1 cellular context compared by ENCODE assay signal in the genomic region with DNA sequence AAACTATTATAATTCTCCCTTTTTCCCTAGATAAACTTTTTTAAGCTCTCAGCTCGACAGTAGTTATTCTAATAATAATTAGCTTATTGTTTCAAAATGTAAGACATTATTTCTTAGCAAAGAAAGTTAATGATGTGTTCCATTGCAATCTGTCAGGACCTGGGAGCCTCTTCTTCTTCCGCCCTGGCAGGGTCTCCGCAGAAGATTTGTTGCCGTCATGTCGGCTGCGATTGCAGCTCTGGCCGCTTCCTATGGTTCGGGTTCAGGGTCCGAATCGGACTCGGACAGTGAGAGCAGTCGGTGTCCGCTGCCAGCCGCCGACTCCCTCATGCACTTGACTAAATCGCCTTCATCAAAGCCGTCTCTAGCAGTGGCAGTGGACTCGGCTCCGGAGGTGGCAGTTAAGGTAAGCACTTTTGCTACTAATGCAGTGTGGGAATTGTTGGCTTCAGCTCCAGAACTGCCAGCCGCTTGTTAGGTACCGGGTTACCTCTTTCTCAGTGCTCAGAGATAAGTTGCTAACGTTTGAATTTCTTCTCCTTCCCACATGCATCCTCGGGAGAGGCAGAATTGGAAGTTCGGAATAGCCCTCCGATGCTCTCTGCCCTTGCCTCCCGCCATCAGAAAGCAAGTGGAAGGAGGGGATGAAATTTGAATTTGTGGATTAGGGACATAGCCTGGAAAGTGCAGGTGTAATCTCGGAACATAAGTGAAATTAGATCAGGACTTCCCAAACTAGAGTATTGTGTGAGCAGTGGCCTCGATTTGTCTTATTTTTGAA.
A peak's percentile ranks its signal among the peaks of the same experiment; 100 is the strongest.
TF ChIP-seq lines count a peak whose summit lies in the region.

A gene (plus strand): TSS at position 200 of the 781 bp plus-strand sequence. CDS start 18 bp downstream, at position 218.

TF ChIP-seq in SK-N-SH, 30 proteins besides CTCF, POLR2A, EP300 and RAD21 (continued from another document):
- TF ChIP-seq, protein P1, sequence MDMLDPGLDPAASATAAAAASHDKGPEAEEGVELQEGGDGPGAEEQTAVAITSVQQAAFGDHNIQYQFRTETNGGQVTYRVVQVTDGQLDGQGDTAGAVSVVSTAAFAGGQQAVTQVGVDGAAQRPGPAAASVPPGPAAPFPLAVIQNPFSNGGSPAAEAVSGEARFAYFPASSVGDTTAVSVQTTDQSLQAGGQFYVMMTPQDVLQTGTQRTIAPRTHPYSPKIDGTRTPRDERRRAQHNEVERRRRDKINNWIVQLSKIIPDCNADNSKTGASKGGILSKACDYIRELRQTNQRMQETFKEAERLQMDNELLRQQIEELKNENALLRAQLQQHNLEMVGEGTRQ (IDR thresholded peaks at IDR 0.05; ENCODE audit: borderline replicate concordance, low read depth, low read length): no peak
- TF ChIP-seq, protein P2, sequence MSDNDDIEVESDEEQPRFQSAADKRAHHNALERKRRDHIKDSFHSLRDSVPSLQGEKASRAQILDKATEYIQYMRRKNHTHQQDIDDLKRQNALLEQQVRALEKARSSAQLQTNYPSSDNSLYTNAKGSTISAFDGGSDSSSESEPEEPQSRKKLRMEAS (IDR thresholded peaks at IDR 0.05; ENCODE audit: low read depth): peak; percentile 0; the same call in 1 of the 2 replicates
- TF ChIP-seq, protein P3, sequence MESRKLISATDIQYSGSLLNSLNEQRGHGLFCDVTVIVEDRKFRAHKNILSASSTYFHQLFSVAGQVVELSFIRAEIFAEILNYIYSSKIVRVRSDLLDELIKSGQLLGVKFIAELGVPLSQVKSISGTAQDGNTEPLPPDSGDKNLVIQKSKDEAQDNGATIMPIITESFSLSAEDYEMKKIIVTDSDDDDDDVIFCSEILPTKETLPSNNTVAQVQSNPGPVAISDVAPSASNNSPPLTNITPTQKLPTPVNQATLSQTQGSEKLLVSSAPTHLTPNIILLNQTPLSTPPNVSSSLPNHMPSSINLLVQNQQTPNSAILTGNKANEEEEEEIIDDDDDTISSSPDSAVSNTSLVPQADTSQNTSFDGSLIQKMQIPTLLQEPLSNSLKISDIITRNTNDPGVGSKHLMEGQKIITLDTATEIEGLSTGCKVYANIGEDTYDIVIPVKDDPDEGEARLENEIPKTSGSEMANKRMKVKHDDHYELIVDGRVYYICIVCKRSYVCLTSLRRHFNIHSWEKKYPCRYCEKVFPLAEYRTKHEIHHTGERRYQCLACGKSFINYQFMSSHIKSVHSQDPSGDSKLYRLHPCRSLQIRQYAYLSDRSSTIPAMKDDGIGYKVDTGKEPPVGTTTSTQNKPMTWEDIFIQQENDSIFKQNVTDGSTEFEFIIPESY (IDR thresholded peaks at IDR 0.05; ENCODE audit: borderline replicate concordance, low read depth): no peak
- TF ChIP-seq RFX5 (IDR thresholded peaks at IDR 0.05; ENCODE audit: low read length): no peak; the same call in 1 of the 2 replicates
- TF ChIP-seq POLR2AphosphoS5 (IDR thresholded peaks at IDR 0.05; ENCODE audit: low read depth, low read length): peak; percentile 89
